ENCODE assay signal across 8 cellular contexts in the genomic region with DNA sequence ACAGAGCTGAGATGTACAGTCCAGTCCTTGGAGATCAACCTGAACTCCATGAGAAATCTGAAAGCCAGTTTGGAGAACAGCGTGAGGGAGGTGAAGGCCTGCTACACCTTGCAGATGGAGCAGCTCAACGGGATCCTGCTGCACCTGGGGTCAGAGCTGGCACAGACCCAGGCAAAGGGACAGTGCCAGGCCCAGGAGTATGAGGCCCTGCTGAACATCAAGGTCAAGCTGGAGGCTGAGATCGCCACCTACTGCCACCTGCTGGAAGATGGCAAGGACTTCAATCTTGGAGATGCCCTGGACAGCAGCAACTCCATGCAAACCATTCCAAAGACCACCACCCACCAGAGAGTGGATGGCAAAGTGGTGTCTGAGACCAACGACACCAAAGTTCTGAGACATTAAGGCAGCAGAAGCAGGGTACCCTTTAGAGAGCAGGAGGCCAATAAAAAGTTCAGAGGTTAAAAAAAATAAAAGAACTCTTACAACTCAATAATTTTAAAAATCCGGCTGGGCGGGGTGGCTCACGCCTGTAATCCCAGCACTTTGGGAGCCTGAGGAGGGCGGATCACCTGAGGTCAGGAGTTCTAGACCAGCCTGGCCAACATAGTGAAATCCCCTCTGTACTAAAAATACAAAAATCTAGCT.
DNase-seq lines count a peak whose midpoint lies in the region; ATAC-seq and TF ChIP-seq lines count a peak whose summit lies in the region.

No MANE protein-coding gene starts in this region.

- POLR2A ChIA-PET in BJ (lab: Charles Lee) (no interaction called here), HEK293 (lab: Yijun Ruan, JAX) (interaction anchor here (0.6 kb wide), 1 partner anchor 232 kb away, joined by 3 read pairs; no protein-coding TSS in a partner anchor)
- POLR2A ChIA-PET in activated CD4-positive, alpha-beta T cell treated with anti-CD3 and anti-CD28 coated beads for 36 hours (lab: Charles Lee) = no interaction called here

- CTCF ChIA-PET in BJ (lab: Yijun Ruan, JAX) = interaction anchor here (0.7 to 2.8 kb wide), 20 partner anchors 10 to 578 kb away, joined by 3 to 29 read pairs (median 3); no protein-coding TSS in a partner anchor
- CTCF ChIA-PET in HEK293 (lab: Yijun Ruan, JAX) = interaction anchor here (0.6 to 2.2 kb wide), 13 partner anchors 11 to 575 kb away, joined by 3 to 9 read pairs (median 4); no protein-coding TSS in a partner anchor
- CTCF ChIA-PET in activated CD4-positive, alpha-beta T cell treated with anti-CD3 and anti-CD28 coated beads for 36 hours (lab: Charles Lee) = interaction anchor here (0.6 to 1.6 kb wide), 10 partner anchors 10 to 575 kb away, joined by 3 to 4 read pairs (median 3); no protein-coding TSS in a partner anchor

- H3K4me1 ChIP-seq in HEK293 (ENCODE audit: control insufficient read depth, insufficient read depth, low read length) = no peaks in the 10 kb centered on the region

- H3K36me3 Mint-ChIP-seq in activated CD4-positive, alpha-beta T cell treated with anti-CD3 and anti-CD28 coated beads for 36 hours (ENCODE audit: low read depth) = no peaks in the 10 kb centered on the region
- H3K36me3 Mint-ChIP-seq in osteocyte (ENCODE audit: unreplicated experiment) = peaks cover 4% of the 10 kb centered on the region

- peaks cover 2% of the 10 kb centered on the region for H3K27me3 Mint-ChIP-seq in activated CD4-positive, alpha-beta T cell treated with anti-CD3 and anti-CD28 coated beads for 36 hours
- H3K27me3 Mint-ChIP-seq in osteocyte (ENCODE audit: unreplicated experiment) = peaks cover 15% of the 10 kb centered on the region

- H3K4me3 ChIP-seq in BJ (ENCODE audit: low read depth, low read length) (no peak overlapping the region), HEK293 (ENCODE audit: low read depth, low read length) (no peak overlapping the region)

- H3K4me1 Mint-ChIP-seq in activated CD4-positive, alpha-beta T cell treated with anti-CD3 and anti-CD28 coated beads for 36 hours = no peaks in the 10 kb centered on the region
- no peaks in the 10 kb centered on the region for H3K4me1 Mint-ChIP-seq in osteocyte (ENCODE audit: unreplicated experiment)

- no peak overlapping the region for H3K4me3 Mint-ChIP-seq in activated CD4-positive, alpha-beta T cell treated with anti-CD3 and anti-CD28 coated beads for 36 hours
- H3K4me3 Mint-ChIP-seq in osteocyte (ENCODE audit: unreplicated experiment) = no peak overlapping the region

- intact Hi-C loops in activated CD4-positive, alpha-beta T cell treated with anti-CD3 and anti-CD28 coated beads for 36 hours (cut with DNase I, micrococcal nuclease) = loop anchor here (1.0 to 10.0 kb wide), 6 partner anchors 126 to 576 kb away; no protein-coding TSS in a partner anchor

- no peaks in the 10 kb centered on the region for H3K36me3 ChIP-seq in BJ (ENCODE audit: control insufficient read depth, insufficient read depth, low read length)
- no peaks in the 10 kb centered on the region for H3K36me3 ChIP-seq in HEK293 (ENCODE audit: control insufficient read depth in 2 of 2, insufficient read depth in 1 of 2, low read length in 2 of 2)

- H3K9me3 Mint-ChIP-seq in activated CD4-positive, alpha-beta T cell treated with anti-CD3 and anti-CD28 coated beads for 36 hours (ENCODE audit: low read depth) = peaks cover 4% of the 10 kb centered on the region
- H3K9me3 Mint-ChIP-seq in osteocyte (ENCODE audit: unreplicated experiment) = peaks cover 23% of the 10 kb centered on the region

- no peak for ATAC-seq in activated CD4-positive, alpha-beta T cell treated with anti-CD3 and anti-CD28 coated beads for 36 hours
- no peak for ATAC-seq in HG03565 (IDR thresholded peaks at IDR 0.05; ENCODE audit: unreplicated experiment)
- no peak for ATAC-seq in HG02678 (IDR thresholded peaks at IDR 0.05; ENCODE audit: unreplicated experiment)

- TF ChIP-seq CTCF in BJ (IDR thresholded peaks at IDR 0.05; ENCODE audit: insufficient read depth, low read depth, low read length) (peak; percentile 69), HEK293 (tag by site-specific recombination; IDR thresholded peaks at IDR 0.05) (no peak), osteocyte (IDR thresholded peaks at IDR 0.05) (peak; percentile 63)

- no peaks in the 10 kb centered on the region; the same call in 1 of the 2 replicates for H3K27me3 ChIP-seq in BJ (ENCODE audit: control insufficient read depth, insufficient read depth, low read length)

- DNase-seq in BJ (ENCODE audit: low read depth) = no peak
- peak; percentile 74 for DNase-seq in activated CD4-positive, alpha-beta T cell treated with anti-CD3 and anti-CD28 coated beads for 36 hours
- DNase-seq in dermis microvascular lymphatic vessel endothelial cell (ENCODE audit: low read depth in 2 of 2) = peak; percentile 20 to 54
- DNase-seq in osteocyte (ENCODE audit: extremely low spot score, unreplicated experiment) = no peak
- no peak for DNase-seq in OCI-M2 (lab: John Stamatoyannopoulos, UW; ENCODE audit: unreplicated experiment)

- H3K27ac Mint-ChIP-seq in activated CD4-positive, alpha-beta T cell treated with anti-CD3 and anti-CD28 coated beads for 36 hours = no peak overlapping the region
- no peak overlapping the region for H3K27ac Mint-ChIP-seq in osteocyte (ENCODE audit: unreplicated experiment)

- H3K27ac ChIP-seq in HEK293 (ENCODE audit: extremely low read depth, low read depth, low read length) = no peak overlapping the region

- H3K9me3 ChIP-seq in HEK293 (ENCODE audit: control insufficient read depth, insufficient read depth, low read depth, low read length) = no peaks in the 10 kb centered on the region

TF ChIP-seq in HEK293, 187 proteins besides CTCF, POLR2A, EP300 and RAD21:
- TF ChIP-seq ZNF548 (tag by site-specific recombination; IDR thresholded peaks at IDR 0.05) = no peak
- no peak for TF ChIP-seq ZNF211 (tag by site-specific recombination; IDR thresholded peaks at IDR 0.05; ENCODE audit: low read depth)
- TF ChIP-seq ZNF654 (tag by site-specific recombination; IDR thresholded peaks at IDR 0.05; ENCODE audit: low read depth) = peak; percentile 25; the same call in 1 of the 2 replicates
- TF ChIP-seq ZNF830 (tag by site-specific recombination; IDR thresholded peaks at IDR 0.05; ENCODE audit: low read depth) = no peak
- TF ChIP-seq, protein P1, sequence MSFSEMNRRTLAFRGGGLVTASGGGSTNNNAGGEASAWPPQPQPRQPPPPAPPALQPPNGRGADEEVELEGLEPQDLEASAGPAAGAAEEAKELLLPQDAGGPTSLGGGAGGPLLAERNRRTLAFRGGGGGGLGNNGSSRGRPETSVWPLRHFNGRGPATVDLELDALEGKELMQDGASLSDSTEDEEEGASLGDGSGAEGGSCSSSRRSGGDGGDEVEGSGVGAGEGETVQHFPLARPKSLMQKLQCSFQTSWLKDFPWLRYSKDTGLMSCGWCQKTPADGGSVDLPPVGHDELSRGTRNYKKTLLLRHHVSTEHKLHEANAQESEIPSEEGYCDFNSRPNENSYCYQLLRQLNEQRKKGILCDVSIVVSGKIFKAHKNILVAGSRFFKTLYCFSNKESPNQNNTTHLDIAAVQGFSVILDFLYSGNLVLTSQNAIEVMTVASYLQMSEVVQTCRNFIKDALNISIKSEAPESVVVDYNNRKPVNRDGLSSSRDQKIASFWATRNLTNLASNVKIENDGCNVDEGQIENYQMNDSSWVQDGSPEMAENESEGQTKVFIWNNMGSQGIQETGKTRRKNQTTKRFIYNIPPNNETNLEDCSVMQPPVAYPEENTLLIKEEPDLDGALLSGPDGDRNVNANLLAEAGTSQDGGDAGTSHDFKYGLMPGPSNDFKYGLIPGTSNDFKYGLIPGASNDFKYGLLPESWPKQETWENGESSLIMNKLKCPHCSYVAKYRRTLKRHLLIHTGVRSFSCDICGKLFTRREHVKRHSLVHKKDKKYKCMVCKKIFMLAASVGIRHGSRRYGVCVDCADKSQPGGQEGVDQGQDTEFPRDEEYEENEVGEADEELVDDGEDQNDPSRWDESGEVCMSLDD (tag by site-specific recombination; IDR thresholded peaks at IDR 0.05) = no peak
- TF ChIP-seq ZBTB8A (tag by site-specific recombination; IDR thresholded peaks at IDR 0.05) = no peak
- TF ChIP-seq ZNF585B (tag by site-specific recombination; IDR thresholded peaks at IDR 0.05) = no peak
TF ChIP-seq in HEK293: peak in this region for 1.

Comparison
In these comparisons a context has a peak if more than half of its experiments do, and no peak if none do; other contexts are left out.
1. DNase-seq: peak in activated CD4-positive, alpha-beta T cell treated with anti-CD3 and anti-CD28 coated beads for 36 hours (single experiment) and dermis microvascular lymphatic vessel endothelial cell (2 of 2); none in BJ (single experiment), osteocyte (single experiment) and OCI-M2 (single experiment).